Comparison of ENCODE assay signal across 10 cellular contexts in genomic region chr10:80145406-80146308, GRCh38. TPM values are rescaled to one million over a fixed set of nuclear protein-coding genes. Genes with fewer than 3 reads are reported as not detected.
DNase-seq lines count a peak whose midpoint lies in the region; ATAC-seq, FAIRE-seq and TF ChIP-seq lines count a peak whose summit lies in the region.
"Not testable (repeated sequence)": the region's sequence is repeated elsewhere in the genome, so short reads cannot be mapped to it uniquely, and the experiment has no call there.
"Had no signal": no experiment of that assay in that cellular context is flagged by ENCODE, and none has a peak within 500 bp of the region (broad histone marks: within the 10 kb centered on the region; RNA-seq: fewer than 3 reads in every experiment).

No MANE protein-coding gene starts in this region.

- H2BK20ac ChIP-seq in H1 (ENCODE audit: low read length): not testable (repeated sequence)

- H3K36me3 ChIP-seq in Caco-2 (ENCODE audit: control insufficient read depth, insufficient read depth, low read length); H1 (ENCODE audit: control insufficient read depth in 2 of 4, insufficient read depth in 4 of 4, low read length in 3 of 4); uterus: not testable (repeated sequence)
- peaks cover 36% of the 10 kb centered on the region for H3K36me3 ChIP-seq in MG63
- peaks cover 37% of the 10 kb centered on the region for H3K36me3 ChIP-seq in neutrophil

- H4K91ac ChIP-seq in H1 (replicated peaks; ENCODE audit: insufficient read length, low read length): not testable (repeated sequence)

- H2BK15ac ChIP-seq in H1 (ENCODE audit: low read length): not testable (repeated sequence)

- H3K23ac ChIP-seq in H1 (ENCODE audit: insufficient read length): not testable (repeated sequence)

- not testable (repeated sequence) for H3K79me1 ChIP-seq in H1 (ENCODE audit: low read depth, low read length)

- peak in 1 of 2 donors; percentile 46 for ATAC-seq in left cardiac atrium

- H2AK5ac ChIP-seq in H1 (ENCODE audit: low read depth, low read length): 0 out of 2 replicates have a peak overlapping the region, but pooled peaks have one; percentile 75

- POLR2A ChIA-PET in Caco-2 (lab: Charles Lee); H1 (lab: Charles Lee; ENCODE audit: partially characterized antibody): not testable (repeated sequence)

- TF ChIP-seq EP300 in H1 (IDR thresholded peaks at IDR 0.05; ENCODE audit: borderline replicate concordance in 1 of 2, low read depth in 2 of 2, low read length in 2 of 2): not testable (repeated sequence)

- H3K4me3 Mint-ChIP-seq in Caco-2 (ENCODE audit: unreplicated experiment); activated naive CD4-positive, alpha-beta T cell treated with anti-CD3 and anti-CD28 coated beads, Interleukin-2, amount 50 U/mL, for 24 hours: not testable (repeated sequence)

- not testable (repeated sequence) for H3K4me3 ChIP-seq in Caco-2 (ENCODE audit: low read depth, low read length); MG63; H1 (ENCODE audit: extremely low read depth in 1 of 4, insufficient read depth in 2 of 4, low read depth in 3 of 4, low read length in 4 of 4); neutrophil (ENCODE audit: low read depth in 1 of 2, low read length in 1 of 2); uterus

- H3K27ac ChIP-seq in H1 (ENCODE audit: low read depth, low read length): not testable (repeated sequence)
- peak overlapping the region; percentile 48 for H3K27ac ChIP-seq in neutrophil
- H3K27ac ChIP-seq in uterus: peak overlapping the region; percentile 10 to 38

- H3K9ac ChIP-seq in H1 (replicated peaks in 1 of 4; ENCODE audit: extremely low read depth in 1 of 4, low read depth in 3 of 4, low read length in 3 of 4): not testable (repeated sequence)

- not testable (repeated sequence) for H3K27me3 Mint-ChIP-seq in Caco-2 (ENCODE audit: insufficient read depth, unreplicated experiment); activated naive CD4-positive, alpha-beta T cell treated with anti-CD3 and anti-CD28 coated beads, Interleukin-2, amount 50 U/mL, for 24 hours

- not testable (repeated sequence) for TF ChIP-seq POLR2A in H1 (IDR thresholded peaks at IDR 0.05; ENCODE audit: control extremely low read depth in 1 of 2, low read depth in 2 of 2, low read length in 2 of 2); uterus (IDR thresholded peaks at IDR 0.05)

- not testable (repeated sequence) for H4K20me1 ChIP-seq in H1 (replicated peaks in 1 of 2; ENCODE audit: control insufficient read depth in 1 of 2, insufficient read depth in 2 of 2, low read length in 2 of 2)

- DNase-seq in Caco-2; H1 (ENCODE audit: low read depth in 1 of 2, low spot score in 2 of 2): not testable (repeated sequence)
- DNase-seq in MG63 (peak; percentile 54), RPMI8226 (peak; percentile 20), left cardiac atrium (peak; percentile 69), uterus (peak in 1 of 2 donors; percentile 27)

- intact Hi-C loops in Caco-2 (cut with micrococcal nuclease; ENCODE audit: unreplicated experiment): loop anchor here (10.0 kb wide), 1 partner anchor 641 kb away; no protein-coding TSS in a partner anchor
- intact Hi-C loops in left cardiac atrium (cut with DNase I); uterus (cut with DNase I; ENCODE audit: low total_unique reads): not testable (repeated sequence)

- peak overlapping the region; percentile 65 for H3K27ac Mint-ChIP-seq in Caco-2 (ENCODE audit: unreplicated experiment)
- peak overlapping the region; percentile 57 for H3K27ac Mint-ChIP-seq in activated naive CD4-positive, alpha-beta T cell treated with anti-CD3 and anti-CD28 coated beads, Interleukin-2, amount 50 U/mL, for 24 hours

- not testable (repeated sequence) for H3K4me1 Mint-ChIP-seq in Caco-2 (ENCODE audit: low read depth, unreplicated experiment)
- peaks cover 20% of the 10 kb centered on the region for H3K4me1 Mint-ChIP-seq in activated naive CD4-positive, alpha-beta T cell treated with anti-CD3 and anti-CD28 coated beads, Interleukin-2, amount 50 U/mL, for 24 hours

- H3K4me1 ChIP-seq in Caco-2; H1 (replicated peaks in 1 of 4; ENCODE audit: control insufficient read depth in 3 of 4, insufficient read depth in 4 of 4, low read length in 3 of 4); uterus: not testable (repeated sequence)
- H3K4me1 ChIP-seq in neutrophil (ENCODE audit: control insufficient read depth in 1 of 2, insufficient read depth in 1 of 2, low read depth in 1 of 2, low read length in 1 of 2): peaks cover 11 to 15% of the 10 kb centered on the region in 2 experiments

- H3K14ac ChIP-seq in H1 (ENCODE audit: insufficient read length): not testable (repeated sequence)

- H3K4me2 ChIP-seq in H1 (ENCODE audit: insufficient read depth in 1 of 2, low read depth in 2 of 2, low read length in 2 of 2): not testable (repeated sequence)

- not testable (repeated sequence) for H4K8ac ChIP-seq in H1 (ENCODE audit: extremely low read depth, insufficient read depth, low read length)

- H3K4ac ChIP-seq in H1 (replicated peaks; ENCODE audit: insufficient read length, low read depth, low read length): not testable (repeated sequence)

- BruUV-seq in Caco-2 (replicated peaks; lab: Mats Ljungman, UMichigan): TSS peak; percentile 3

- H2BK120ac ChIP-seq in H1 (replicated peaks; ENCODE audit: low read depth, low read length): not testable (repeated sequence)

- not testable (repeated sequence) for H3K79me2 ChIP-seq in H1 (ENCODE audit: control insufficient read depth in 1 of 2, insufficient read depth in 2 of 2, low read length in 2 of 2)

- not testable (repeated sequence) for TF ChIP-seq CTCF in Caco-2 (IDR thresholded peaks at IDR 0.05; ENCODE audit: insufficient read depth in 1 of 2, low read depth in 1 of 2, low read length in 1 of 2, severe bottlenecking in 1 of 2, unreplicated experiment in 1 of 2); H1 (IDR thresholded peaks at IDR 0.05; ENCODE audit: control extremely low read depth in 1 of 3, insufficient read depth in 1 of 3, low read depth in 1 of 3, low read length in 3 of 3); neutrophil (IDR thresholded peaks at IDR 0.05); uterus (IDR thresholded peaks at IDR 0.05)

- CTCF ChIA-PET in Caco-2 (lab: Charles Lee) (interaction anchor here (2.1 kb wide), 1 partner anchor 76 kb away, joined by 27 read pairs; no protein-coding TSS in a partner anchor), H1 (lab: Charles Lee; ENCODE audit: partially characterized antibody) (interaction anchor here (0.7 to 6.6 kb wide), 16 partner anchors 12 to 728 kb away, joined by 3 to 75 read pairs (median 6); partner anchors contain the start of gene PLAC9)

- H3K18ac ChIP-seq in H1 (ENCODE audit: extremely low read depth, low read length): not testable (repeated sequence)

- not testable (repeated sequence) for FAIRE-seq in H1 (lab: Jason Lieb, UNC)

- not testable (repeated sequence) for H3K9me3 Mint-ChIP-seq in Caco-2 (ENCODE audit: unreplicated experiment); activated naive CD4-positive, alpha-beta T cell treated with anti-CD3 and anti-CD28 coated beads, Interleukin-2, amount 50 U/mL, for 24 hours

- not testable (repeated sequence) for H3K56ac ChIP-seq in H1 (replicated peaks; ENCODE audit: insufficient read length, low read depth, low read length)

- H3K9me3 ChIP-seq in Caco-2; MG63; H1 (ENCODE audit: insufficient read depth in 2 of 2, low read depth in 1 of 2, low read length in 1 of 2); neutrophil; uterus: not testable (repeated sequence)

- H2AFZ ChIP-seq in H1 (ENCODE audit: low read length): not testable (repeated sequence)

- not testable (repeated sequence) for H4K5ac ChIP-seq in H1 (ENCODE audit: insufficient read length, low read depth, low read length)

- TF ChIP-seq RAD21 in H1 (IDR thresholded peaks at IDR 0.05 in 1 of 2, conservative IDR thresholded peaks at IDR 0.05 in 1 of 2; ENCODE audit: low read depth in 2 of 2, low read length in 2 of 2): not testable (repeated sequence)

- peaks cover 68% of the 10 kb centered on the region for H3K36me3 Mint-ChIP-seq in Caco-2 (ENCODE audit: insufficient read depth, unreplicated experiment)
- peaks cover 12% of the 10 kb centered on the region for H3K36me3 Mint-ChIP-seq in activated naive CD4-positive, alpha-beta T cell treated with anti-CD3 and anti-CD28 coated beads, Interleukin-2, amount 50 U/mL, for 24 hours

- H3K23me2 ChIP-seq in H1 (ENCODE audit: low read depth, low read length): not testable (repeated sequence)

- H3K27me3 ChIP-seq in Caco-2 (replicated peaks; ENCODE audit: control insufficient read depth, insufficient read depth, low read length); MG63; H1 (replicated peaks in 1 of 4; ENCODE audit: control insufficient read depth in 3 of 4, extremely low read depth in 1 of 4, insufficient read depth in 3 of 4, low read length in 3 of 4); neutrophil; uterus: not testable (repeated sequence)

- H2BK5ac ChIP-seq in H1 (ENCODE audit: low read depth, low read length): not testable (repeated sequence)

- WGBS in H1 (ENCODE audit: extremely low coverage in 1 of 2, insufficient coverage in 1 of 2, insufficient read length in 1 of 2, insufficient replicate concordance in 2 of 2, low coverage in 1 of 2, low lambda C conversion rate in 2 of 2, missing lambda C conversion rate in 1 of 2), 2 experiments: 88% methylated on average over 11 of the region's 11 CpGs; no CpG with 5 or more reads in 1 of the 2 experiments

- not testable (repeated sequence) for H2BK12ac ChIP-seq in H1 (ENCODE audit: low read depth, low read length)

RNA-seq across cellular contexts. Expression of gene PLAC9, which starts 13.1 kb away (rescaled TPM):
- total RNA-seq in Caco-2 (2022): not detected in 2 replicates
- total RNA-seq in MG63 (2014; rRNA removed; shearing (Covaris generic); ENCODE audit: low replicate concordance): 2.8 and 3.8 TPM in 2 replicates
- 12.4 and 16.7 TPM in 2 replicates for total RNA-seq in H1 (2021; fragmentation: NEBNext Ultra II Directional; extraction: Animal tissue kit (Norgen Biotek cat#: 25700))
- polyA plus RNA-seq in H1 (2011; rRNA removed): 8.4 and 12.9 TPM in 2 replicates
- polyA plus RNA-seq in H1 (2011; cell fraction: cytosol; rRNA removed): 7.4 TPM
- 9.3 TPM for polyA plus RNA-seq in H1 (2011; cell fraction: nucleus; rRNA removed)
- polyA plus RNA-seq in H1 (2012, experiment 1 of 2): 8.1 to 17.1 TPM (median 14.4 TPM) in 4 replicates
- polyA plus RNA-seq in H1 (2012, experiment 2 of 2): 16.4 TPM
- polyA plus RNA-seq in H1 (2013, experiment 1 of 2): 10.9 TPM
- polyA plus RNA-seq in H1 (2013, experiment 2 of 2): 10.9 TPM
- polyA minus RNA-seq in H1 (2011; rRNA and poly(A)+ RNA removed): 1.2 and 1.8 TPM in 2 replicates
- polyA minus RNA-seq in H1 (2011; cell fraction: cytosol; rRNA and poly(A)+ RNA removed): 3.3 TPM
- polyA minus RNA-seq in H1 (2011; cell fraction: nucleus; rRNA and poly(A)+ RNA removed): 2.9 TPM
- 10 to 100 TPM; 60.9 to 97.9 TPM for total RNA-seq in left cardiac atrium
- 10 to 100 TPM; 24.5 to 91.7 (median 30.2) TPM for total RNA-seq in uterus
- total RNA-seq: kidney epithelial cell; natural killer cell treated with Interleukin-12 subunit alpha and Interleukin-12 subunit beta and Interleukin-15 and Interleukin-18, amount 100 ng/mL, for 72 hours had no signal

RNA-seq across cellular contexts. Expression of gene ANXA11, which starts 59.7 kb away (rescaled TPM):
- total RNA-seq in Caco-2 (2022) (316 and 327 TPM in 2 replicates), left cardiac atrium (100 to 1,000 TPM; 327 to 413 TPM), uterus (100 to 1,000 TPM in 1 of 4 donors, 10 to 100 TPM in 3; 15.6 to 157 (median 47.2) TPM)
- 106 and 198 TPM in 2 replicates for total RNA-seq in MG63 (2014; rRNA removed; shearing (Covaris generic); ENCODE audit: low replicate concordance)
- total RNA-seq in H1 (2021; fragmentation: NEBNext Ultra II Directional; extraction: Animal tissue kit (Norgen Biotek cat#: 25700)): 70.6 and 84.9 TPM in 2 replicates
- 40.5 and 58.7 TPM in 2 replicates for polyA plus RNA-seq in H1 (2011; rRNA removed)
- polyA plus RNA-seq in H1 (2011; cell fraction: cytosol; rRNA removed): 38.1 TPM
- polyA plus RNA-seq in H1 (2011; cell fraction: nucleus; rRNA removed): 50.9 TPM
- polyA plus RNA-seq in H1 (2012, experiment 1 of 2): 113 to 134 TPM (median 126 TPM) in 4 replicates
- polyA plus RNA-seq in H1 (2012, experiment 2 of 2): 58.1 TPM
- 193 TPM for polyA plus RNA-seq in H1 (2013, experiment 1 of 2)
- polyA plus RNA-seq in H1 (2013, experiment 2 of 2): 199 TPM
- 27.2 and 42.8 TPM in 2 replicates for polyA minus RNA-seq in H1 (2011; rRNA and poly(A)+ RNA removed)
- polyA minus RNA-seq in H1 (2011; cell fraction: cytosol; rRNA and poly(A)+ RNA removed): 29.3 TPM
- polyA minus RNA-seq in H1 (2011; cell fraction: nucleus; rRNA and poly(A)+ RNA removed): 26.1 TPM
